In the genomic region with DNA sequence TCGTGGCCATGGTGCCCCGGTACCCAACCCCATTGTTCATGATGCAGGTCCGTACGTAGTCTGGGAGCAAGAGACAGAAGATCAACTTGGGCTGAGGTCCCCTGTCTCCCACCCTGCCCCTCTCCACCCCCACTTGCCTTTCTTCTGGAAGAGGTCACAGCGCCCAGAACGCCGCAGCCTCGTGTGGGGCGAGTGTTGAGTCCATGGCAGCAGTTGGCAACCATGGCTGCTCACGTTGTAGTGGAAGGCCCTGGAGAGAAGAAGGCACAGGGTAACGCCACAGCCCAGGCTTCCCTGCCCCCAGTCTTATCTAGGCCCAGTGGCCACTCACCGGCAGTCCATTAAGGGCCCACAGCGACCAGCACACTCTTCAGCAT, we compare ENCODE assay signal across 5 cellular contexts. TPM values are rescaled to one million over a fixed set of nuclear protein-coding genes. Genes with fewer than 3 reads are reported as not detected.
"Had no signal": no experiment of that assay in that cellular context is flagged by ENCODE, and none has a peak within 500 bp of the region (broad histone marks: within the 10 kb centered on the region; RNA-seq: fewer than 3 reads in every experiment).

No MANE protein-coding gene starts in this region.

RNA-seq across cellular contexts. Expression of a gene that starts 32.1 kb away (rescaled TPM):
- total RNA-seq: activated naive CD4-positive, alpha-beta T cell treated with anti-CD3 and anti-CD28 coated beads, Interleukin-2, amount 50 U/mL, for 72 hours; activated T-helper 2 cell treated with anti-CD3 and anti-CD28 coated beads, Interferon-gamma antibody, Interleukin-2, Interleukin-4, amounts not matched to agents 10 μg/mL and 5 μg/mL and 100 μg/mL, durations not matched to agents 14 hours and 24 hours and 36 hours; bronchial epithelial cell; lower lobe of right lung; vagina had no signal
